In genomic region chr1:89942825-89943658, GRCh38 we compare ENCODE assay signal across 1 cellular context.
TF ChIP-seq lines count a peak whose summit lies in the region.

No MANE protein-coding gene starts in this region.

TF ChIP-seq in HepG2, 621 proteins besides CTCF, POLR2A, EP300 and RAD21 (continued from another document and continues in another):
- TF ChIP-seq ZNF280B (CRISPR knock-in tag; IDR thresholded peaks at IDR 0.05; ENCODE audit: borderline replicate concordance) (no peak), ZSCAN9 (CRISPR knock-in tag; IDR thresholded peaks at IDR 0.05; ENCODE audit: borderline replicate concordance) (peak; percentile 55), HOMEZ (CRISPR knock-in tag; IDR thresholded peaks at IDR 0.05; ENCODE audit: low read depth) (no peak; the same call in 1 of the 2 replicates), FLYWCH1 (CRISPR knock-in tag; IDR thresholded peaks at IDR 0.05) (no peak), E2F2 (CRISPR knock-in tag; IDR thresholded peaks at IDR 0.05; ENCODE audit: borderline replicate concordance) (no peak), HINFP (CRISPR knock-in tag; IDR thresholded peaks at IDR 0.05; ENCODE audit: low read depth) (no peak), ZBTB21 (CRISPR knock-in tag; IDR thresholded peaks at IDR 0.05) (peak; percentile 47; the same call in 1 of the 2 replicates), ZNF574 (CRISPR knock-in tag; IDR thresholded peaks at IDR 0.05) (no peak), GTF2F1 (IDR thresholded peaks at IDR 0.05; ENCODE audit: low read length) (no peak), ZNF558 (CRISPR knock-in tag; IDR thresholded peaks at IDR 0.05; ENCODE audit: borderline replicate concordance) (no peak; the same call in 1 of the 2 replicates), PHF21A (CRISPR knock-in tag; IDR thresholded peaks at IDR 0.05) (peak; percentile 79; the same call in 1 of the 2 replicates), KMT2A (CRISPR knock-in tag; IDR thresholded peaks at IDR 0.05) (no peak), AHDC1 (CRISPR knock-in tag; IDR thresholded peaks at IDR 0.05; ENCODE audit: borderline replicate concordance) (peak; percentile 83), ZHX2 (IDR thresholded peaks at IDR 0.05; ENCODE audit: low read depth) (no peak), ZHX2 (CRISPR knock-in tag; IDR thresholded peaks at IDR 0.05; ENCODE audit: borderline replicate concordance) (no peak), ZNF232 (CRISPR knock-in tag; IDR thresholded peaks at IDR 0.05; ENCODE audit: borderline replicate concordance) (no peak), SRSF9 (IDR thresholded peaks at IDR 0.05; ENCODE audit: borderline replicate concordance, insufficient read depth, low read depth, low read length, poor library complexity, severe bottlenecking) (no peak), ZNF235 (CRISPR knock-in tag; IDR thresholded peaks at IDR 0.05; ENCODE audit: borderline replicate concordance) (no peak), KDM2A (CRISPR knock-in tag; IDR thresholded peaks at IDR 0.05; ENCODE audit: borderline replicate concordance, low read depth) (peak; percentile 27; the same call in 1 of the 2 replicates), ZFP36L2 (CRISPR knock-in tag; IDR thresholded peaks at IDR 0.05) (no peak), ZSCAN21 (CRISPR knock-in tag; IDR thresholded peaks at IDR 0.05; ENCODE audit: borderline replicate concordance) (no peak), ZNF354B (CRISPR knock-in tag; IDR thresholded peaks at IDR 0.05) (no peak), ASH2L (IDR thresholded peaks at IDR 0.05; ENCODE audit: insufficient read length, low read depth, low read length) (peak; percentile 70), PRDM4 (CRISPR knock-in tag; IDR thresholded peaks at IDR 0.05; ENCODE audit: borderline replicate concordance) (no peak), KLF11 (CRISPR knock-in tag; IDR thresholded peaks at IDR 0.05) (peak; percentile 60; the same call in 1 of the 2 replicates), ZMYM4 (CRISPR knock-in tag; IDR thresholded peaks at IDR 0.05) (peak; percentile 66), ZNF550 (CRISPR knock-in tag; IDR thresholded peaks at IDR 0.05; ENCODE audit: borderline replicate concordance) (no peak), SCMH1 (CRISPR knock-in tag; IDR thresholded peaks at IDR 0.05; ENCODE audit: borderline replicate concordance) (no peak), HNRNPK (IDR thresholded peaks at IDR 0.05; ENCODE audit: low read depth, low read length, poor library complexity, severe bottlenecking) (no peak), ZNF782 (CRISPR knock-in tag; IDR thresholded peaks at IDR 0.05; ENCODE audit: borderline replicate concordance) (no peak), SRSF1 (optimal IDR thresholded peaks at IDR 0.05; ENCODE audit: low read depth, low read length) (no peak), HOXD1 (CRISPR knock-in tag; IDR thresholded peaks at IDR 0.05) (no peak), ZNF143 (CRISPR knock-in tag; IDR thresholded peaks at IDR 0.05) (no peak)
